In the genomic region with DNA sequence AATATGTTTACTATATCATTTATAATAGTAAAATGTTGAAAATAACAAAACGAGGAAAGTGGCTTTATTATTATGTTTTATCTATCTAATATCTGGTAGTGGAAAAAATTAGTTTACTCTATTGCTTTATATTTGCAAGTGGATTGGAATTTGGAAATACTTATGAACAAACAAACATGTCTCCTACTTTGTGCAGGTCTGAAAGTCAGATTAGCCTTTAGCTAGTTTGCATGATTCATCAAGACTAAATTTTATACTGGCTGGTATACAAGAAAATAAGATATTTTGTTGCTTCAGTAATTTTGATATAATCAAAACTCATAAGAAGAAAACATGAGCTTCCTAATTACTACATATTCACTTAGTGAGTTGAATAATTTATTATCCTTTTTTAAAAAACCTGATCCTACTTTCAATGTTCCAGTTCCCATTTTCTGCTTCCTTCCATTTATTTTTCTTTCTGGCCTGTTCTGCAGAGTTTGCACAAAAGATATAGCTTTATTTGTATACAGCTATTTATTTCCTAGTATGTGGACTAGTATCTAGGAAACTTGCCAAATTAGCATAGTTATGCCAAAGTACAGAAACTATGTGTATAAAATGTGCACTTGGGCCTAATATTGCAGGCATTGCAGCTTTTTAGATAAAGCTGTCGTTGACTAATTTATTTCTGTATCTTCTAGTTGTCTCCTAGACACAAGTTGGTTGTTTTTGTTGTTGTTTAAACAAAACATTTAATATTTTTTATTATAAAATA, we compare ENCODE assay signal across 20 cellular contexts.
DNase-seq lines count a peak whose midpoint lies in the region; ATAC-seq, FAIRE-seq and TF ChIP-seq lines count a peak whose summit lies in the region.
"Had no signal": no experiment of that assay in that cellular context is flagged by ENCODE, and none has a peak within 500 bp of the region (broad histone marks: within the 10 kb centered on the region; RNA-seq: fewer than 3 reads in every experiment).

No MANE protein-coding gene starts in this region.

- no peaks in the 10 kb centered on the region for H3K36me3 Mint-ChIP-seq in nephron (ENCODE audit: low read depth)
- H3K36me3 Mint-ChIP-seq: CD8-positive, alpha-beta memory T cell had no signal

- H3K4me3 Mint-ChIP-seq in nephron = no peak overlapping the region
- H3K4me3 Mint-ChIP-seq: CD8-positive, alpha-beta memory T cell had no signal

- no peak overlapping the region for H3K4me3 ChIP-seq in epithelial cell of esophagus (ENCODE audit: low read length)
- H3K4me3 ChIP-seq: A549; BLaER1 treated with 17β-estradiol and CSF1 and Interleukin-3, amounts not matched to agents 10 nM and 100 nM; HAP-1 had no signal

- TF ChIP-seq CTCF in epithelial cell of esophagus (IDR thresholded peaks at IDR 0.05; ENCODE audit: insufficient read depth, low read depth, low read length, missing control alignments) (no peak), nephron (IDR thresholded peaks at IDR 0.05; ENCODE audit: unreplicated experiment in 3 of 3) (no peak)

- peak; percentile 11 for FAIRE-seq in TTC549 (lab: Jason Lieb, UNC)
- FAIRE-seq: A549, GM12892, RCC 7860 had no signal

- H3K9me3 Mint-ChIP-seq in nephron = no peaks in the 10 kb centered on the region
- H3K9me3 Mint-ChIP-seq: CD8-positive, alpha-beta memory T cell had no signal

- no peaks in the 10 kb centered on the region for H3K27me3 Mint-ChIP-seq in nephron (ENCODE audit: low read depth)

- H3K4me1 Mint-ChIP-seq in nephron = peaks cover 5% of the 10 kb centered on the region
- H3K4me1 Mint-ChIP-seq: CD8-positive, alpha-beta memory T cell had no signal

- peak overlapping the region in 2 of 3 experiments; percentile 53 to 59 for H3K27ac Mint-ChIP-seq in nephron
- H3K27ac Mint-ChIP-seq: CD8-positive, alpha-beta memory T cell had no signal

- peak; percentile 19 for DNase-seq in EH (ENCODE audit: low read depth)
- peak; percentile 44 for DNase-seq in epithelial cell of esophagus (ENCODE audit: low read depth)
- no peak for DNase-seq in kidney tubule cell (ENCODE audit: low spot score)
- no peak for DNase-seq in mesenteric fat pad (ENCODE audit: low spot score)
- DNase-seq: CD8-positive, alpha-beta memory T cell; DND-41; GF-D8; NCI-H1436; NCI-H2029; NCI-H2171; NCI-H69; Right ventricle myocardium superior had no signal

- no peak for ATAC-seq in HG03025 (IDR thresholded peaks at IDR 0.05; ENCODE audit: low FRiP score, unreplicated experiment)
- ATAC-seq: A549 had no signal

Comparison
In these comparisons a context has a peak if more than half of its experiments do, and no peak if none do; other contexts are left out.
1. DNase-seq: peak in EH (single experiment) and epithelial cell of esophagus (single experiment); none in kidney tubule cell (single experiment) and mesenteric fat pad (single experiment).